24 cellular contexts compared by ENCODE assay signal in genomic region chr18:66900837-66901236, GRCh38.
"Had no signal": no experiment of that assay in that cellular context is flagged by ENCODE, and none has a peak within 500 bp of the region (broad histone marks: within the 10 kb centered on the region; RNA-seq: fewer than 3 reads in every experiment).

No MANE protein-coding gene starts in this region.

- H3K4me3 ChIP-seq: K562 had no signal

- ATAC-seq: activated CD8-positive, alpha-beta memory T cell treated with anti-CD3 and anti-CD28 coated beads, Interleukin-2, amount 10 ng/mL, durations not matched to agents 7 days and 5 days; K562; PC-3; T-helper 17 cell had no signal

- DNase-seq: activated B cell treated with CpG ODN at 0.5 μM for 24 hours; activated CD4-positive, alpha-beta T cell treated with anti-CD3 and anti-CD28 coated beads for 1 hour; activated CD4-positive, alpha-beta T cell treated with anti-CD3 and anti-CD28 coated beads, Interleukin-2, amount 10 ng/mL, durations not matched to agents 24 days and 14 days; activated CD4-positive, alpha-beta T cell treated with anti-CD3 and anti-CD28 coated beads, Interleukin-2, amount 50 U/mL, for 48 hours; activated CD8-positive, alpha-beta memory T cell treated with anti-CD3 and anti-CD28 coated beads, Interleukin-2, amount 10 ng/mL, durations not matched to agents 7 days and 5 days; activated effector memory CD4-positive, alpha-beta T cell treated with Interleukin-2 at 50 U/mL for 16 hours; activated naive CD4-positive, alpha-beta T cell; activated T-cell treated with anti-CD3 and anti-CD28 coated beads, Interleukin-2, amount 50 U/mL, for 24 hours; aorta; central memory CD4-positive, alpha-beta T cell; Karpas-422; MM.1S; NCI-H1048; NCI-H1694; NCI-H2029; NCI-H2107; NCI-H2171 treated with DMSO at 0.1 percent for 48 hours; NCI-H226; NCI-H526; PC-3; SHP77 treated with DMSO at 0.1 percent for 48 hours; T-helper 17 cell; T1000 had no signal
